ENCODE assay signal across 8 cellular contexts in the genomic region with DNA sequence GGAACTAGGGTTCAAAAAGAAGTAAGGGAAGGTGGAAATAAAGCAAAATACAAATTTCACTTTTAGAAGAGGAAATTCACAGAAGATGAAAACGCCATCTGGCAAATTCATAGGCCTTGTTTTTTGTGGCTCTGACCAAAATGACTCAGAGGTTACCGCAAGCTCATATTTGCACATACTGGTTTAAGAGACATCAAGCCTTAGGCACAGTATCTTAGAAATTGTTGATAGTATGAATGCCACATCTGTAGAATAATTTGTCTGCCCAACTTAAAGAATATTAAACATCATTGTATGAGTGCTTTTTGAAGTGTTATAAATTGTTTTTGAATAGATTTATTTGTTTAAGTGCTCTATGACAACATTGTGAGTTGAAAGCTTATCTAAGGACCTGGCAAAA. TPM values are rescaled to one million over a fixed set of nuclear protein-coding genes. Genes with fewer than 3 reads are reported as not detected.
DNase-seq lines count a peak whose midpoint lies in the region; ATAC-seq, FAIRE-seq and TF ChIP-seq lines count a peak whose summit lies in the region.

No MANE protein-coding gene starts in this region.

- intact Hi-C loops in colonic mucosa (cut with DNase I), result no loop called here

- H3K9me3 ChIP-seq in colonic mucosa, result no peaks in the 10 kb centered on the region

- no peak overlapping the region for H3K27ac ChIP-seq in colonic mucosa

- peak; percentile 11 for DNase-seq in EH (ENCODE audit: low read depth)
- DNase-seq in bronchial epithelial cell (ENCODE audit: low read depth), result peak; percentile 87
- no peak for DNase-seq in NCI-H1436 treated with DMSO at 0.1 percent for 48 hours (lab: John Stamatoyannopoulos, UW)
- no peak for DNase-seq in colonic mucosa
- no peak for DNase-seq in activated CD4-positive, alpha-beta T cell treated with anti-CD3 and anti-CD28 coated beads for 48 hours
- DNase-seq in ecto neural progenitor cell (ENCODE audit: low spot score), result no peak

- no peak overlapping the region for H3K4me3 ChIP-seq in bronchial epithelial cell (ENCODE audit: low read depth, low read length)
- H3K4me3 ChIP-seq in colonic mucosa, result no peak overlapping the region

- H3K36me3 ChIP-seq in bronchial epithelial cell (ENCODE audit: control insufficient read depth, insufficient read depth, low read length) (no peaks in the 10 kb centered on the region), colonic mucosa (no peaks in the 10 kb centered on the region)

- no peaks in the 10 kb centered on the region for H3K27me3 ChIP-seq in bronchial epithelial cell (ENCODE audit: control insufficient read depth, insufficient read depth, low read length)
- no peaks in the 10 kb centered on the region for H3K27me3 ChIP-seq in colonic mucosa

- no peaks in the 10 kb centered on the region for H3K4me1 ChIP-seq in colonic mucosa

- ATAC-seq in GM21390 (IDR thresholded peaks at IDR 0.05; ENCODE audit: unreplicated experiment) (peak; percentile 80), HG03565 (IDR thresholded peaks at IDR 0.05; ENCODE audit: unreplicated experiment) (peak; percentile 83)

- TF ChIP-seq CTCF in bronchial epithelial cell (IDR thresholded peaks at IDR 0.05; ENCODE audit: insufficient read depth, low read length, severe bottlenecking) (no peak), colonic mucosa (IDR thresholded peaks at IDR 0.05) (no peak)

- no peak overlapping the region for H3K9ac ChIP-seq in colonic mucosa (ENCODE audit: low read depth in 2 of 2, low read length in 2 of 2)

- no peak for FAIRE-seq in bronchial epithelial cell (lab: Jason Lieb, UNC)

RNA-seq across cellular contexts. Expression of a gene that starts 10.6 kb away (rescaled TPM):
- total RNA-seq in bronchial epithelial cell, result not detected in 2 replicates
- not detected for total RNA-seq in colonic mucosa

RNA-seq across cellular contexts. Expression of a gene that starts 24.3 kb away (rescaled TPM):
- total RNA-seq in bronchial epithelial cell, result not detected in 2 replicates
- not detected for total RNA-seq in colonic mucosa

RNA-seq across cellular contexts. Expression of a gene that starts 58.8 kb away (rescaled TPM):
- total RNA-seq in bronchial epithelial cell (not detected in 2 replicates), colonic mucosa (not detected)

Comparison
In these comparisons a context has a peak if more than half of its experiments do, and no peak if none do; other contexts are left out.
1. DNase-seq: peak in EH (single experiment) and bronchial epithelial cell (single experiment); none in NCI-H1436 treated with DMSO at 0.1 percent for 48 hours (single experiment), colonic mucosa (single experiment), activated CD4-positive, alpha-beta T cell treated with anti-CD3 and anti-CD28 coated beads for 48 hours (single experiment) and ecto neural progenitor cell (single experiment).